In the genomic region with DNA sequence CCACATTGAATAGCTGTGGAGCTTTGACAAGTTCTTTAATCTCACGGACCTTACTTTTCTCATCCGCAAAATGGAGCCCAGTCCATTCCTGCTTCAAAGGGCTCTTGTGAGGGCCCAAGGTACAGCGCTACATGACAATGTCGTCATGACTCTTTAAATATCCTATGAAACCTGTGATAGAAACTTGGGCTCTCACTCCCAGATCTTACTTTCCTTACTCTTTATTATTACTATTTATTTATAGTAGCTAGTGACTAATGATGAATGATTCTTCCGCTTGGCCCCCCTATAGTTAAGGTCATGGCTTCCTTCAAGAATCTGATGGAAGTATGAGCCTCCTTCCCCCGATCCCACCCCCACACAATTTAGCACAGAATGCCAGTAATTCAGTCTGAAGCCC, we compare ENCODE assay signal across 33 cellular contexts. TPM values are rescaled to one million over a fixed set of nuclear protein-coding genes. Genes with fewer than 3 reads are reported as not detected.
A peak's percentile ranks its signal among the peaks of the same experiment; 100 is the strongest.
DNase-seq lines count a peak whose midpoint lies in the region; ATAC-seq and TF ChIP-seq lines count a peak whose summit lies in the region.
"Had no signal": no experiment of that assay in that cellular context is flagged by ENCODE, and none has a peak within 500 bp of the region (broad histone marks: within the 10 kb centered on the region; RNA-seq: fewer than 3 reads in every experiment).

No MANE protein-coding gene starts in this region.

- H3K4me3 ChIP-seq in ascending aorta (peak overlapping the region in 1 of 2 donors; percentile 52), gastrocnemius medialis (no peak overlapping the region)
- H3K4me3 ChIP-seq: lower lobe of right lung, mucosa of descending colon, ovary, spleen, uterus had no signal

- peaks cover 29% of the 10 kb centered on the region for H3K27me3 Mint-ChIP-seq in progenitor cell of endocrine pancreas
- peaks cover 29% of the 10 kb centered on the region for H3K27me3 Mint-ChIP-seq in activated CD4-positive, alpha-beta memory T cell treated with anti-CD3 and anti-CD28 coated beads, Interleukin-2, amount 10 ng/mL, durations not matched to agents 7 days and 5 days

- ATAC-seq in left ventricle myocardium superior (peak; percentile 56), gastrocnemius medialis (peak in 1 of 2 donors; percentile 8)
- ATAC-seq: activated CD8-positive, alpha-beta T cell treated with anti-CD3 and anti-CD28 coated beads for 36 hours; lower lobe of right lung; mucosa of descending colon; natural killer cell treated with Interleukin-12 subunit alpha and Interleukin-12 subunit beta and Interleukin-15 and Interleukin-18, amount 100 ng/mL, for 72 hours had no signal

- POLR2A ChIA-PET in activated CD4-positive, alpha-beta memory T cell treated with anti-CD3 and anti-CD28 coated beads, Interleukin-2, amount 10 ng/mL, durations not matched to agents 7 days and 5 days (lab: Charles Lee) = interaction anchor here (0.9 kb wide), 1 partner anchor 14 kb away, joined by 4 read pairs; no protein-coding TSS in a partner anchor

- peaks cover 0 to 2% of the 10 kb centered on the region in 2 donors for H3K4me1 ChIP-seq in ascending aorta
- peaks cover 4 to 5% of the 10 kb centered on the region in 2 donors for H3K4me1 ChIP-seq in gastrocnemius medialis
- H3K4me1 ChIP-seq: lower lobe of right lung, uterus had no signal

- CTCF ChIA-PET in activated CD4-positive, alpha-beta memory T cell treated with anti-CD3 and anti-CD28 coated beads, Interleukin-2, amount 10 ng/mL, durations not matched to agents 7 days and 5 days (lab: Charles Lee) = interaction anchor here (4.3 kb wide), 1 partner anchor 14 kb away, joined by 31 read pairs; no protein-coding TSS in a partner anchor

- H3K9me3 Mint-ChIP-seq in progenitor cell of endocrine pancreas (ENCODE audit: low read depth) = peaks cover 3% of the 10 kb centered on the region
- H3K9me3 Mint-ChIP-seq in activated CD4-positive, alpha-beta memory T cell treated with anti-CD3 and anti-CD28 coated beads, Interleukin-2, amount 10 ng/mL, durations not matched to agents 7 days and 5 days = no peaks in the 10 kb centered on the region
- H3K9me3 Mint-ChIP-seq: activated CD8-positive, alpha-beta T cell treated with anti-CD3 and anti-CD28 coated beads for 36 hours; natural killer cell treated with Interleukin-12 subunit alpha and Interleukin-12 subunit beta and Interleukin-15 and Interleukin-18, amount 100 ng/mL, for 72 hours; stimulated activated naive CD8-positive, alpha-beta T cell treated with anti-CD3 and anti-CD28 coated beads, Interleukin-15, Interleukin-2, amounts not matched to agents 100 ng/mL and 50 ng/mL, for 24 hours had no signal

- no peaks in the 10 kb centered on the region for H3K36me3 ChIP-seq in ascending aorta
- no peaks in the 10 kb centered on the region for H3K36me3 ChIP-seq in gastrocnemius medialis
- H3K36me3 ChIP-seq: lower lobe of right lung, ovary, spleen, uterus had no signal

- H3K4me1 Mint-ChIP-seq in progenitor cell of endocrine pancreas (ENCODE audit: low read depth) = no peaks in the 10 kb centered on the region
- no peaks in the 10 kb centered on the region for H3K4me1 Mint-ChIP-seq in activated CD4-positive, alpha-beta memory T cell treated with anti-CD3 and anti-CD28 coated beads, Interleukin-2, amount 10 ng/mL, durations not matched to agents 7 days and 5 days
- H3K4me1 Mint-ChIP-seq: CD4-positive, alpha-beta memory T cell had no signal

- peak overlapping the region; percentile 84 to 85 for H3K27ac ChIP-seq in ascending aorta
- peak overlapping the region in 3 of 4 donors; percentile 60 to 66 (median 63) for H3K27ac ChIP-seq in gastrocnemius medialis
- H3K27ac ChIP-seq: KMS-11, lower lobe of right lung, ovary, spleen, uterus had no signal

- no peaks in the 10 kb centered on the region for H3K36me3 Mint-ChIP-seq in progenitor cell of endocrine pancreas (ENCODE audit: insufficient read depth)
- H3K36me3 Mint-ChIP-seq in activated CD4-positive, alpha-beta memory T cell treated with anti-CD3 and anti-CD28 coated beads, Interleukin-2, amount 10 ng/mL, durations not matched to agents 7 days and 5 days (ENCODE audit: low read depth) = no peaks in the 10 kb centered on the region
- H3K36me3 Mint-ChIP-seq: CD4-positive, alpha-beta memory T cell; natural killer cell treated with Interleukin-12 subunit alpha and Interleukin-12 subunit beta and Interleukin-15 and Interleukin-18, amount 100 ng/mL, for 72 hours had no signal

- no peaks in the 10 kb centered on the region for H3K27me3 ChIP-seq in ascending aorta
- no peaks in the 10 kb centered on the region for H3K27me3 ChIP-seq in gastrocnemius medialis
- H3K27me3 ChIP-seq: ovary, spleen, uterus had no signal

- TF ChIP-seq CTCF in ascending aorta (IDR thresholded peaks at IDR 0.05) = no peak
- TF ChIP-seq CTCF in gastrocnemius medialis (IDR thresholded peaks at IDR 0.05 in 4 of 5, conservative IDR thresholded peaks at IDR 0.05 in 1 of 5) = no peak
- TF ChIP-seq CTCF in progenitor cell of endocrine pancreas (IDR thresholded peaks at IDR 0.05; ENCODE audit: unreplicated experiment) = no peak

- H3K27ac Mint-ChIP-seq in progenitor cell of endocrine pancreas = no peak overlapping the region
- H3K27ac Mint-ChIP-seq in activated CD4-positive, alpha-beta memory T cell treated with anti-CD3 and anti-CD28 coated beads, Interleukin-2, amount 10 ng/mL, durations not matched to agents 7 days and 5 days = no peak overlapping the region
- H3K27ac Mint-ChIP-seq: activated CD8-positive, alpha-beta T cell treated with anti-CD3 and anti-CD28 coated beads for 36 hours; CD4-positive, alpha-beta memory T cell; endodermal cell; natural killer cell treated with Interleukin-12 subunit alpha and Interleukin-12 subunit beta and Interleukin-15 and Interleukin-18, amount 100 ng/mL, for 72 hours; stimulated activated naive CD8-positive, alpha-beta T cell treated with anti-CD3 and anti-CD28 coated beads, Interleukin-15, Interleukin-2, amounts not matched to agents 100 ng/mL and 50 ng/mL, for 24 hours had no signal

- no peak for TF ChIP-seq POLR2A in gastrocnemius medialis (IDR thresholded peaks at IDR 0.05)

- H3K4me3 Mint-ChIP-seq in progenitor cell of endocrine pancreas (ENCODE audit: low read depth) = no peak overlapping the region
- no peak overlapping the region for H3K4me3 Mint-ChIP-seq in activated CD4-positive, alpha-beta memory T cell treated with anti-CD3 and anti-CD28 coated beads, Interleukin-2, amount 10 ng/mL, durations not matched to agents 7 days and 5 days
- H3K4me3 Mint-ChIP-seq: activated CD8-positive, alpha-beta T cell treated with anti-CD3 and anti-CD28 coated beads for 36 hours; CD4-positive, alpha-beta memory T cell; endodermal cell; H9; natural killer cell treated with Interleukin-12 subunit alpha and Interleukin-12 subunit beta and Interleukin-15 and Interleukin-18, amount 100 ng/mL, for 72 hours; stimulated activated naive CD8-positive, alpha-beta T cell treated with anti-CD3 and anti-CD28 coated beads, Interleukin-15, Interleukin-2, amounts not matched to agents 100 ng/mL and 50 ng/mL, for 24 hours had no signal

- intact Hi-C loops in ascending aorta (cut with DNase I) (loop anchor here (5.0 kb wide), 1 partner anchor 46 kb away; no protein-coding TSS in a partner anchor), left ventricle myocardium superior (cut with micrococcal nuclease) (no loop called here), gastrocnemius medialis (cut with DNase I; ENCODE audit: low total_unique reads) (no loop called here)

- in situ Hi-C loops in gastrocnemius medialis (cut with MboI; ENCODE audit: low sequenced_read_pairs in 4 of 4) = no loop called here

- DNase-seq in HCEC 1CT (peak; percentile 48), ascending aorta (ENCODE audit: low spot score in 2 of 2) (no peak), left ventricle myocardium superior (no peak), gastrocnemius medialis (no peak), HPDE6-E6E7 (ENCODE audit: extremely low spot score) (no peak), progenitor cell of endocrine pancreas (ENCODE audit: low spot score, unreplicated experiment) (no peak), SW 1271 (lab: John Stamatoyannopoulos, UW) (no peak)
- no peak for DNase-seq in activated CD4-positive, alpha-beta memory T cell treated with anti-CD3 and anti-CD28 coated beads, Interleukin-2, amount 10 ng/mL, durations not matched to agents 7 days and 5 days
- DNase-seq: activated CD8-positive, alpha-beta memory T cell treated with anti-CD3 and anti-CD28 coated beads, Interleukin-2, amount 50 U/mL, for 48 hours; activated CD8-positive, alpha-beta T cell treated with anti-CD3 and anti-CD28 coated beads for 36 hours; activated naive CD4-positive, alpha-beta T cell treated with anti-CD3 and anti-CD28 coated beads, Interleukin-2, amount 50 U/mL, for 16 hours; AML-193; CD4-positive, alpha-beta memory T cell; dermis blood vessel endothelial cell; DND-41; endodermal cell; H9; kidney glomerular epithelial cell; lower lobe of right lung; mucosa of descending colon; NCI-H2029; NCI-H524 treated with DMSO at 0.1 percent for 48 hours; NK-92 treated with Interleukin-12 subunit alpha and Interleukin-12 subunit beta, amount 100 ng/mL, for 24 hours; ovary; retina; SHP77; spleen; stimulated activated CD4-positive, alpha-beta T cell treated with anti-CD3 and anti-CD28 coated beads, Interleukin-2, amount 100 ng/mL, for 24 hours; stimulated activated CD8-positive, alpha-beta memory T cell treated with anti-CD3 and anti-CD28 coated beads, Interleukin-4, amount 100 ng/mL, for 48 hours; uterus had no signal

- H3K9me3 ChIP-seq in ascending aorta (no peaks in the 10 kb centered on the region), gastrocnemius medialis (no peaks in the 10 kb centered on the region)
- H3K9me3 ChIP-seq: lower lobe of right lung, mucosa of descending colon, ovary, spleen, uterus had no signal

RNA-seq across cellular contexts. Expression of gene RBM20, which starts 41.9 kb away (rescaled TPM):
- total RNA-seq in ascending aorta = 4.8 TPM
- total RNA-seq in left ventricle myocardium superior = 114 TPM
- 10 to 100 TPM in 2 of 4 donors, 1 to 10 TPM in 2; 7.4 to 18.4 (median 10.2) TPM for total RNA-seq in gastrocnemius medialis
- total RNA-seq in progenitor cell of endocrine pancreas = 1.5 and 2.7 TPM in 2 replicates
- under 1 TPM in 1 of 2 experiments, not detected in 1; 0.03 TPM for total RNA-seq in activated CD4-positive, alpha-beta memory T cell treated with anti-CD3 and anti-CD28 coated beads, Interleukin-2, amount 10 ng/mL, durations not matched to agents 7 days and 5 days
- total RNA-seq: CD4-positive, alpha-beta memory T cell; natural killer cell treated with Interleukin-12 subunit alpha and Interleukin-12 subunit beta and Interleukin-15 and Interleukin-18, amount 100 ng/mL, for 72 hours had no signal
